ENCODE assay signal across 8 cellular contexts in genomic region chr12:108514973-108515814, GRCh38. TPM values are rescaled to one million over a fixed set of nuclear protein-coding genes. Genes with fewer than 3 reads are reported as not detected.
A peak's percentile ranks its signal among the peaks of the same experiment; 100 is the strongest.
DNase-seq lines count a peak whose midpoint lies in the region; ATAC-seq, FAIRE-seq and TF ChIP-seq lines count a peak whose summit lies in the region.

TSS of gene FICD (plus strand) at chr12:108515277. CDS start at chr12:108516973, 1,696 bp downstream.

- H3K4me1 ChIP-seq in pancreas (peaks cover 0 to 8% (median 0%) of the 10 kb centered on the region in 3 donors), tibial nerve (peaks cover 0 to 32% (median 10%) of the 10 kb centered on the region in 4 donors)

- TF ChIP-seq EP300 in tibial nerve (IDR thresholded peaks at IDR 0.05): peak; percentile 80 to 93

- peaks cover 0 to 17% (median 7%) of the 10 kb centered on the region in 3 donors for H3K36me3 ChIP-seq in pancreas
- H3K36me3 ChIP-seq in tibial nerve: peaks cover 0 to 28% (median 9%) of the 10 kb centered on the region in 3 donors

- intact Hi-C loops in Right ventricle myocardium superior (cut with DNase I) (loop anchor here (5.0 to 10.0 kb wide), 2 partner anchors 523 to 830 kb away; partner anchors contain the start of gene PWP1), pancreas (cut with DNase I) (no loop called here)

- TF ChIP-seq CTCF in pancreas (IDR thresholded peaks at IDR 0.05): no peak
- TF ChIP-seq CTCF in tibial nerve (IDR thresholded peaks at IDR 0.05): peak in 2 of 5 experiments; percentile 14 to 16

- FAIRE-seq in GM12891 (lab: Jason Lieb, UNC): peak; percentile 98
- peak; percentile 93 for FAIRE-seq in pancreas (lab: Jason Lieb, UNC)

- H3K9me3 ChIP-seq in pancreas (no peaks in the 10 kb centered on the region), tibial nerve (no peaks in the 10 kb centered on the region)

- 1% methylated on average over 67 of the region's 67 CpGs for WGBS in pancreas, 2 donors
- 0 to 1% methylated on average over 57 to 66 of the region's 67 CpGs for WGBS in tibial nerve, 2 donors

- H3K4me3 ChIP-seq in pancreas (peak within 1 kb of the TSS; percentile 88 to 98 (median 95)), tibial nerve (peak within 1 kb of the TSS; percentile 70 to 99 (median 84))

- DNase-seq in GM12891 (ENCODE audit: insufficient read length, low spot score) (peak; percentile 94), NCI-H1417 treated with DMSO at 0.1 percent for 48 hours (lab: John Stamatoyannopoulos, UW) (peak; percentile 97), SW 1271 (lab: John Stamatoyannopoulos, UW) (peak; percentile 97 to 99), Right ventricle myocardium superior (peak; percentile 100), pancreas (peak; percentile 99 to 100 (median 100)), tibial nerve (ENCODE audit: low spot score in 2 of 2) (peak; percentile 99)
- peak; percentile 99 for DNase-seq in activated naive CD8-positive, alpha-beta T cell treated with anti-CD3 and anti-CD28 coated beads, Interleukin-2, amount 50 U/mL, for 16 hours (ENCODE audit: low read depth, low spot score)

- ATAC-seq in HG02798 (IDR thresholded peaks at IDR 0.05; ENCODE audit: poor library complexity, unreplicated experiment) (peak; percentile 90), Right ventricle myocardium superior (ENCODE audit: poor library complexity) (peak; percentile 97), pancreas (peak; percentile 95 to 98 (median 96))

- peak within 1 kb of the TSS; percentile 35 to 74 (median 56) for H3K27ac ChIP-seq in pancreas
- H3K27ac ChIP-seq in tibial nerve: peak within 1 kb of the TSS; percentile 59 to 75 (median 74)

- TF ChIP-seq POLR2A in GM12891 (IDR thresholded peaks at IDR 0.05; ENCODE audit: low read depth, low read length): peak; percentile 54
- peak in 1 of 2 donors; percentile 23 for TF ChIP-seq POLR2A in tibial nerve (IDR thresholded peaks at IDR 0.05)

- H3K27me3 ChIP-seq in pancreas (no peaks in the 10 kb centered on the region), tibial nerve (no peaks in the 10 kb centered on the region)

TF ChIP-seq in GM12891, 5 proteins besides CTCF, POLR2A, EP300 and RAD21:
- TF ChIP-seq POLR2AphosphoS5 (IDR thresholded peaks at IDR 0.05; ENCODE audit: low read depth, low read length): peak; percentile 64; the same call in 1 of the 2 replicates
- TF ChIP-seq SPI1 (IDR thresholded peaks at IDR 0.05; ENCODE audit: low read depth, low read length): no peak; the same call in 1 of the 2 replicates

RNA-seq across cellular contexts. Expression of gene FICD, which starts in this region (rescaled TPM):
- polyA plus RNA-seq in GM12891 (2012; ENCODE audit: low read depth, missing spikeins): 2.8 TPM
- total RNA-seq in Right ventricle myocardium superior (3.0 TPM), pancreas (10 to 100 TPM in 5 of 6 donors, 1 to 10 TPM in 1; 8.8 to 16.9 (median 11.1) TPM), tibial nerve (10 to 100 TPM in 1 of 4 donors, 1 to 10 TPM in 3; 4.8 to 13.2 (median 8.3) TPM)
- polyA plus RNA-seq in pancreas: 1 to 10 TPM; 7.5 to 7.8 TPM

Comparison
In these comparisons a context has a peak if more than half of its experiments do, and no peak if none do; other contexts are left out.
1. Peak in every context shown above with its lines: DNase-seq, ATAC-seq, H3K4me3 ChIP-seq and H3K27ac ChIP-seq.